Comparison of ENCODE assay signal across 8 cellular contexts in genomic region chr12:14260011-14260993, GRCh38.
DNase-seq lines count a peak whose midpoint lies in the region; ATAC-seq and TF ChIP-seq lines count a peak whose summit lies in the region.

No MANE protein-coding gene starts in this region.

- CTCF ChIA-PET in RWPE1 (lab: Yijun Ruan, JAX) (no interaction called here), GM10248 (lab: Yijun Ruan, JAX) (interaction anchor here (0.9 to 2.1 kb wide), 3 partner anchors 16 to 351 kb away, joined by 3 to 6 read pairs (median 3); partner anchors contain the start of gene ATF7IP)

- H3K9me3 ChIP-seq in esophagus squamous epithelium (peaks cover 0 to 12% (median 0%) of the 10 kb centered on the region in 3 donors), mucosa of descending colon (peaks cover 3% of the 10 kb centered on the region), upper lobe of left lung (no peaks in the 10 kb centered on the region)

- H3K27ac ChIP-seq in RWPE1 = peak overlapping the region; percentile 86
- H3K27ac ChIP-seq in esophagus squamous epithelium = peak overlapping the region; percentile 86 to 96 (median 90)
- peak overlapping the region; percentile 82 to 91 (median 84) for H3K27ac ChIP-seq in upper lobe of left lung

- POLR2A ChIA-PET in RWPE1 (lab: Yijun Ruan, JAX; ENCODE audit: low non-redundant PET) = no interaction called here
- POLR2A ChIA-PET in GM10248 (lab: Yijun Ruan, JAX) = no interaction called here

- 20 to 25% methylated on average over 15 to 16 of the region's 31 CpGs for WGBS in esophagus squamous epithelium, 2 donors
- 14 to 15% methylated on average over 21 to 31 of the region's 31 CpGs for WGBS in upper lobe of left lung, 2 donors

- ATAC-seq in mucosa of descending colon = peak; percentile 77
- peak; percentile 82 for ATAC-seq in upper lobe of left lung (ENCODE audit: low FRiP score in 2 of 2)

- TF ChIP-seq POLR2A in esophagus squamous epithelium (IDR thresholded peaks at IDR 0.05) (no peak), upper lobe of left lung (IDR thresholded peaks at IDR 0.05) (peak in 2 of 4 donors; percentile 20 to 32)

- DNase-seq in NOMO-1 treated with DMSO at 0.1 percent for 48 hours (lab: John Stamatoyannopoulos, UW; ENCODE audit: unreplicated experiment) (peak; percentile 37), NOMO-1 treated with dmso at 0.1 percent for 144 hours (lab: John Stamatoyannopoulos, UW; ENCODE audit: unreplicated experiment) (no peak), RWPE1 (ENCODE audit: low spot score) (peak; percentile 67), esophagus squamous epithelium (lab: John Stamatoyannopoulos, UW) (peak; percentile 39), mucosa of descending colon (peak; percentile 89 to 93 (median 91)), upper lobe of left lung (peak; percentile 91 to 96), GM10248 (ENCODE audit: extremely low spot score) (no peak)
- no peak for DNase-seq in activated T-cell treated with anti-CD3 and anti-CD28 coated beads, Interleukin-2, amount 50 U/mL, for 24 hours

- H3K9me3 Mint-ChIP-seq in activated T-cell treated with anti-CD3 and anti-CD28 coated beads, Interleukin-2, amount 50 U/mL, for 24 hours = peaks cover 15% of the 10 kb centered on the region

- no peak overlapping the region for H3K27ac Mint-ChIP-seq in activated T-cell treated with anti-CD3 and anti-CD28 coated beads, Interleukin-2, amount 50 U/mL, for 24 hours

- peaks cover 52% of the 10 kb centered on the region for H3K4me1 Mint-ChIP-seq in activated T-cell treated with anti-CD3 and anti-CD28 coated beads, Interleukin-2, amount 50 U/mL, for 24 hours (ENCODE audit: low read depth)

- peak in 1 of 4 donors; percentile 54 for TF ChIP-seq EP300 in upper lobe of left lung (IDR thresholded peaks at IDR 0.05)

- H3K4me1 ChIP-seq in esophagus squamous epithelium (peaks cover 31 to 89% (median 37%) of the 10 kb centered on the region in 3 donors), mucosa of descending colon (ENCODE audit: low read depth) (peaks cover 10% of the 10 kb centered on the region), upper lobe of left lung (peaks cover 45 to 61% (median 53%) of the 10 kb centered on the region in 4 donors)

- H3K4me3 Mint-ChIP-seq in activated T-cell treated with anti-CD3 and anti-CD28 coated beads, Interleukin-2, amount 50 U/mL, for 24 hours = no peak overlapping the region

- peaks cover 17% of the 10 kb centered on the region for H3K36me3 Mint-ChIP-seq in activated T-cell treated with anti-CD3 and anti-CD28 coated beads, Interleukin-2, amount 50 U/mL, for 24 hours (ENCODE audit: low read depth)

- no peaks in the 10 kb centered on the region for H3K27me3 ChIP-seq in esophagus squamous epithelium
- peaks cover 0 to 2% (median 0%) of the 10 kb centered on the region in 4 donors for H3K27me3 ChIP-seq in upper lobe of left lung

- H3K36me3 ChIP-seq in esophagus squamous epithelium = no peaks in the 10 kb centered on the region
- H3K36me3 ChIP-seq in mucosa of descending colon (ENCODE audit: low read depth) = no peaks in the 10 kb centered on the region
- no peaks in the 10 kb centered on the region for H3K36me3 ChIP-seq in upper lobe of left lung

- H3K27me3 Mint-ChIP-seq in activated T-cell treated with anti-CD3 and anti-CD28 coated beads, Interleukin-2, amount 50 U/mL, for 24 hours = no peaks in the 10 kb centered on the region

- intact Hi-C loops in esophagus squamous epithelium (cut with DNase I) = no loop called here
- intact Hi-C loops in mucosa of descending colon (cut with DNase I, micrococcal nuclease) = no loop called here

- TF ChIP-seq CTCF in RWPE1 (conservative IDR thresholded peaks at IDR 0.05; ENCODE audit: low read depth) = no peak
- TF ChIP-seq CTCF in esophagus squamous epithelium (IDR thresholded peaks at IDR 0.05) = no peak
- TF ChIP-seq CTCF in mucosa of descending colon (IDR thresholded peaks at IDR 0.05) = no peak
- TF ChIP-seq CTCF in upper lobe of left lung (IDR thresholded peaks at IDR 0.05) = no peak
- no peak for TF ChIP-seq CTCF in GM10248 (IDR thresholded peaks at IDR 0.05; ENCODE audit: control extremely low read depth, extremely low read depth, low read depth, missing control alignments)

- H3K4me3 ChIP-seq in esophagus squamous epithelium = peak overlapping the region; percentile 5 to 53 (median 34)
- H3K4me3 ChIP-seq in mucosa of descending colon = no peak overlapping the region
- peak overlapping the region in 3 of 4 donors; percentile 15 to 31 (median 28) for H3K4me3 ChIP-seq in upper lobe of left lung

Comparison
In these comparisons a context has a peak if more than half of its experiments do, and no peak if none do; other contexts are left out.
1. DNase-seq: peak in NOMO-1 treated with DMSO at 0.1 percent for 48 hours (single experiment), RWPE1 (single experiment), esophagus squamous epithelium (single experiment), mucosa of descending colon (3 of 3) and upper lobe of left lung (2 of 2); none in NOMO-1 treated with dmso at 0.1 percent for 144 hours (single experiment), GM10248 (single experiment) and activated T-cell treated with anti-CD3 and anti-CD28 coated beads, Interleukin-2, amount 50 U/mL, for 24 hours (single experiment).
2. Peak in every context shown above with its lines, with median percentiles within 50 percentile points of each other: H3K27ac ChIP-seq.